Comparison of ENCODE assay signal across 30 cellular contexts in genomic region chr7:128497405-128497804, GRCh38.
"Had no signal": no experiment of that assay in that cellular context is flagged by ENCODE, and none has a peak within 500 bp of the region (broad histone marks: within the 10 kb centered on the region; RNA-seq: fewer than 3 reads in every experiment).

No MANE protein-coding gene starts in this region.

- H3K9me3 ChIP-seq: heart right ventricle, left lung, lower lobe of right lung, neutrophil, right atrium auricular region, right lobe of liver, suprapubic skin, thoracic aorta, tibial artery, vagina had no signal

- H3K4me3 Mint-ChIP-seq: mesothelial cell of epicardium; naive B cell; natural killer cell; nephron progenitor cell; neural progenitor cell; stimulated activated naive CD8-positive, alpha-beta T cell treated with anti-CD3 and anti-CD28 coated beads, Interleukin-15, Interleukin-2, amounts not matched to agents 100 ng/mL and 50 ng/mL, for 24 hours; type B pancreatic cell had no signal

- H3K27me3 ChIP-seq: heart right ventricle, hepatocyte, left lung, neural progenitor cell, neutrophil, right atrium auricular region, right lobe of liver, suprapubic skin, tibial artery, vagina had no signal

- H3K27ac Mint-ChIP-seq: mesothelial cell of epicardium; naive B cell; natural killer cell; nephron progenitor cell; neural progenitor cell; progenitor cell of endocrine pancreas; stimulated activated naive CD8-positive, alpha-beta T cell treated with anti-CD3 and anti-CD28 coated beads, Interleukin-15, Interleukin-2, amounts not matched to agents 100 ng/mL and 50 ng/mL, for 24 hours; type B pancreatic cell had no signal

- DNase-seq: heart right ventricle; kidney glomerular epithelial cell; left colon; left lung; lower lobe of right lung; mammary epithelial cell; mesenchymal stem cell; naive B cell; natural killer cell; nephron progenitor cell; occipital lobe; right lobe of liver; stimulated activated CD4-positive, alpha-beta T cell treated with anti-CD3 and anti-CD28 coated beads, Interleukin-15, amount 100 ng/mL, for 24 hours; stimulated activated CD4-positive, alpha-beta T cell treated with anti-CD3 and anti-CD28 coated beads, Interleukin-2, amount 100 ng/mL, for 24 hours; stimulated activated CD4-positive, alpha-beta T cell treated with anti-CD3 and anti-CD28 coated beads, Interleukin-4, amount 100 ng/mL, for 1 hour; stimulated activated naive CD4-positive, alpha-beta T cell; tibial artery had no signal

- H3K9me3 Mint-ChIP-seq: mesothelial cell of epicardium; naive B cell; natural killer cell; nephron progenitor cell; neural progenitor cell; stimulated activated naive CD8-positive, alpha-beta T cell treated with anti-CD3 and anti-CD28 coated beads, Interleukin-15, Interleukin-2, amounts not matched to agents 100 ng/mL and 50 ng/mL, for 24 hours; type B pancreatic cell had no signal

- H3K4me3 ChIP-seq: heart right ventricle, hepatocyte, left lung, lower lobe of right lung, neural progenitor cell, right atrium auricular region, right lobe of liver, smooth muscle cell, suprapubic skin, thoracic aorta, tibial artery, vagina had no signal

- ATAC-seq: heart right ventricle, left colon, left lung, lower lobe of right lung, natural killer cell, right lobe of liver had no signal

- H3K27ac ChIP-seq: heart right ventricle, hepatocyte, left lung, lower lobe of right lung, neural progenitor cell, neutrophil, parathyroid adenoma, right atrium auricular region, right lobe of liver, suprapubic skin, thoracic aorta, tibial artery, vagina had no signal

- H3K4me1 Mint-ChIP-seq: mesothelial cell of epicardium, naive B cell, natural killer cell, nephron progenitor cell, neural progenitor cell had no signal

- H3K27me3 Mint-ChIP-seq: naive B cell; progenitor cell of endocrine pancreas; stimulated activated naive CD8-positive, alpha-beta T cell treated with anti-CD3 and anti-CD28 coated beads, Interleukin-15, Interleukin-2, amounts not matched to agents 100 ng/mL and 50 ng/mL, for 24 hours; type B pancreatic cell had no signal

- H3K36me3 ChIP-seq: neural progenitor cell had no signal

- H3K36me3 Mint-ChIP-seq: natural killer cell had no signal
